9 cellular contexts compared by ENCODE assay signal in the genomic region with DNA sequence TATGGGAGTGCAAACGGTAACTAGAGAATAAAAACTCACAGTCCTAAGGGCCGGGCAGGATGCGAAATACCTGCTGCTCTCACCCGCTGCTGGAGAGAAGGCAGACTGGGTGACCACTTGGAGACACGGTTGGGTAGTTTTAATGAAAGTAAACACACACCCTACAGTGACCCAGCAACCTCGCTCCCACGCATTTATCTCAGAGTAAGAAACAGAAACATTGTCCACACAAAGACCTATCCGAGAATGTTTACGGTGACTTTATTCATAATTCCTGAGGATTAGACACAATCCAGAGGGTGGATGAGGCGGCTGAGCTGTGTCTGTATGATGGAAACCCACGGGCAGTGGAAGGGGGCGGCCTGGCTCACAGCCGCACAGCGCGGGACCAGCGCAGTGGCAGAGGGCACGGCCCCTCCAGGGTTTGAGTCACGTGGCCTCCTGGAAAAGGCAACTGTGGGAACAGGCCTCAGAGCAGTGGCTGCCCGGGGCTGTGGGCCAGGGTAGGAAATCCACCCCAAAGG.
DNase-seq lines count a peak whose midpoint lies in the region; ATAC-seq lines count a peak whose summit lies in the region.
"Had no signal": no experiment of that assay in that cellular context is flagged by ENCODE, and none has a peak within 500 bp of the region (broad histone marks: within the 10 kb centered on the region; RNA-seq: fewer than 3 reads in every experiment).

No MANE protein-coding gene starts in this region.

- H4K8ac ChIP-seq in trophoblast cell (ENCODE audit: low read depth, low read length) = no peak overlapping the region

- H2BK5ac ChIP-seq in trophoblast cell (ENCODE audit: low read depth, low read length, poor library complexity) = no peak overlapping the region

- no peak overlapping the region for H3K4ac ChIP-seq in trophoblast cell (ENCODE audit: low read depth, low read length)

- H3K4me2 ChIP-seq in trophoblast cell (ENCODE audit: low read length) = no peak overlapping the region

- H3K9ac ChIP-seq in trophoblast cell (ENCODE audit: low read length) = no peak overlapping the region

- H3K14ac ChIP-seq in trophoblast cell (ENCODE audit: low read length) = no peak overlapping the region

- H2AFZ ChIP-seq in trophoblast cell (ENCODE audit: insufficient read depth, low read length, poor library complexity) = no peak overlapping the region

- H3K36me3 ChIP-seq in trophoblast cell (ENCODE audit: control insufficient read depth in 1 of 2, insufficient read depth in 2 of 2, low read length in 2 of 2) = peaks cover 8 to 10% of the 10 kb centered on the region in 2 experiments

- H3K4me1 Mint-ChIP-seq in activated T-cell treated with anti-CD3 and anti-CD28 coated beads, Interleukin-2, amount 50 U/mL, for 24 hours (ENCODE audit: low read depth) = peaks cover 67% of the 10 kb centered on the region
- H3K4me1 Mint-ChIP-seq in activated T-helper 17 cell treated with anti-CD3 and anti-CD28 coated beads, Interleukin-2, amount 50 U/mL, for 72 hours = peaks cover 38% of the 10 kb centered on the region
- H3K4me1 Mint-ChIP-seq in stimulated activated naive B cell treated with anti-CD40 and anti-IgM and Interleukin-4, amounts not matched to agents 10 μg/mL and 1 μg/mL and 100 μg/mL, for 72 hours = peaks cover 59 to 65% of the 10 kb centered on the region in 2 donors

- no CpG with 5 or more reads among the region's 19 CpGs for WGBS in trophoblast cell (ENCODE audit: extremely low coverage, insufficient coverage, insufficient read length)

- no peaks in the 10 kb centered on the region for H3K9me3 Mint-ChIP-seq in activated T-cell treated with anti-CD3 and anti-CD28 coated beads, Interleukin-2, amount 50 U/mL, for 24 hours
- H3K9me3 Mint-ChIP-seq in activated T-helper 17 cell treated with anti-CD3 and anti-CD28 coated beads, Interleukin-2, amount 50 U/mL, for 72 hours = no peaks in the 10 kb centered on the region
- peaks cover 0 to 3% of the 10 kb centered on the region in 2 donors for H3K9me3 Mint-ChIP-seq in stimulated activated naive B cell treated with anti-CD40 and anti-IgM and Interleukin-4, amounts not matched to agents 10 μg/mL and 1 μg/mL and 100 μg/mL, for 72 hours

- no peak overlapping the region for H3K23ac ChIP-seq in trophoblast cell (ENCODE audit: low read length)

- no peak overlapping the region for H4K12ac ChIP-seq in trophoblast cell (ENCODE audit: low read depth, low read length)

- H3K4me1 ChIP-seq in trophoblast cell (ENCODE audit: control insufficient read depth in 1 of 2, insufficient read depth in 2 of 2, low read length in 2 of 2) = no peaks in the 10 kb centered on the region

- no peaks in the 10 kb centered on the region for H3K9me3 ChIP-seq in trophoblast cell (ENCODE audit: insufficient read depth, low read depth, low read length)

- no peak overlapping the region for H2BK120ac ChIP-seq in trophoblast cell (ENCODE audit: insufficient read depth, low read length, poor library complexity)

- H3K18ac ChIP-seq in trophoblast cell (ENCODE audit: low read length) = no peak overlapping the region

- H3K27me3 ChIP-seq in trophoblast cell (ENCODE audit: insufficient read depth, low read length) = no peaks in the 10 kb centered on the region

- DNase-seq in activated T-cell treated with anti-CD3 and anti-CD28 coated beads, Interleukin-2, amount 50 U/mL, for 24 hours = no peak
- no peak for DNase-seq in activated T-cell treated with anti-CD3 and anti-CD28 coated beads, Interleukin-2, amount 50 U/mL, for 1 hour
- no peak for DNase-seq in stimulated activated naive B cell treated with anti-CD40 and anti-IgM and Interleukin-4, amounts not matched to agents 10 μg/mL and 1 μg/mL and 100 μg/mL, for 72 hours
- DNase-seq in iPS-NIHi7 (ENCODE audit: extremely low spot score) (no peak), trophoblast cell (no peak)
- DNase-seq: hippocampal formation had no signal

- no peak overlapping the region for H4K91ac ChIP-seq in trophoblast cell (ENCODE audit: low read depth, low read length)

- H3K79me1 ChIP-seq in trophoblast cell (ENCODE audit: low read length) = no peaks in the 10 kb centered on the region

- H3K4me3 Mint-ChIP-seq in activated T-cell treated with anti-CD3 and anti-CD28 coated beads, Interleukin-2, amount 50 U/mL, for 24 hours = no peak overlapping the region
- H3K4me3 Mint-ChIP-seq in activated T-helper 17 cell treated with anti-CD3 and anti-CD28 coated beads, Interleukin-2, amount 50 U/mL, for 72 hours = peak overlapping the region; percentile 41
- H3K4me3 Mint-ChIP-seq in stimulated activated naive B cell treated with anti-CD40 and anti-IgM and Interleukin-4, amounts not matched to agents 10 μg/mL and 1 μg/mL and 100 μg/mL, for 72 hours = peak overlapping the region; percentile 50 to 62

- H3K36me3 Mint-ChIP-seq in activated T-cell treated with anti-CD3 and anti-CD28 coated beads, Interleukin-2, amount 50 U/mL, for 24 hours (ENCODE audit: low read depth) = peaks cover 57% of the 10 kb centered on the region
- H3K36me3 Mint-ChIP-seq in activated T-helper 17 cell treated with anti-CD3 and anti-CD28 coated beads, Interleukin-2, amount 50 U/mL, for 72 hours (ENCODE audit: low read depth) = peaks cover 67% of the 10 kb centered on the region
- peaks cover 20 to 38% of the 10 kb centered on the region in 2 donors for H3K36me3 Mint-ChIP-seq in stimulated activated naive B cell treated with anti-CD40 and anti-IgM and Interleukin-4, amounts not matched to agents 10 μg/mL and 1 μg/mL and 100 μg/mL, for 72 hours

- H3K4me3 ChIP-seq in trophoblast cell (ENCODE audit: low read depth, low read length) = no peak overlapping the region

- H2AK5ac ChIP-seq in trophoblast cell (ENCODE audit: low read length) = no peak overlapping the region

- ATAC-seq in HG03025 (IDR thresholded peaks at IDR 0.05; ENCODE audit: low FRiP score, unreplicated experiment) (peak; percentile 59), GM19328 (IDR thresholded peaks at IDR 0.05; ENCODE audit: unreplicated experiment) (no peak)
- ATAC-seq in activated T-helper 17 cell treated with anti-CD3 and anti-CD28 coated beads, Interleukin-2, amount 50 U/mL, for 72 hours (replicated peaks) = no peak
- ATAC-seq in stimulated activated naive B cell treated with anti-CD40 and anti-IgM and Interleukin-4, amounts not matched to agents 10 μg/mL and 1 μg/mL and 100 μg/mL, for 72 hours (replicated peaks) = peak; percentile 31 to 42

- H3K27ac Mint-ChIP-seq in activated T-cell treated with anti-CD3 and anti-CD28 coated beads, Interleukin-2, amount 50 U/mL, for 24 hours = peak overlapping the region; percentile 61
- H3K27ac Mint-ChIP-seq in activated T-helper 17 cell treated with anti-CD3 and anti-CD28 coated beads, Interleukin-2, amount 50 U/mL, for 72 hours = peak overlapping the region; percentile 20
- peak overlapping the region; percentile 71 for H3K27ac Mint-ChIP-seq in stimulated activated naive B cell treated with anti-CD40 and anti-IgM and Interleukin-4, amounts not matched to agents 10 μg/mL and 1 μg/mL and 100 μg/mL, for 72 hours

- no peak overlapping the region for H2BK12ac ChIP-seq in trophoblast cell (ENCODE audit: low read length)

- no peaks in the 10 kb centered on the region for H3K27me3 Mint-ChIP-seq in activated T-cell treated with anti-CD3 and anti-CD28 coated beads, Interleukin-2, amount 50 U/mL, for 24 hours
- H3K27me3 Mint-ChIP-seq in activated T-helper 17 cell treated with anti-CD3 and anti-CD28 coated beads, Interleukin-2, amount 50 U/mL, for 72 hours = no peaks in the 10 kb centered on the region
- H3K27me3 Mint-ChIP-seq in stimulated activated naive B cell treated with anti-CD40 and anti-IgM and Interleukin-4, amounts not matched to agents 10 μg/mL and 1 μg/mL and 100 μg/mL, for 72 hours = no peaks in the 10 kb centered on the region

- no peaks in the 10 kb centered on the region for H3K79me2 ChIP-seq in trophoblast cell (ENCODE audit: control insufficient read depth, insufficient read depth, low read length, poor library complexity)

- no peak overlapping the region for H3K27ac ChIP-seq in trophoblast cell (ENCODE audit: low read depth, low read length)

Comparison
In these comparisons a context has a peak if more than half of its experiments do, and no peak if none do; other contexts are left out.
1. H3K27ac Mint-ChIP-seq: peak in every context shown above with its lines; median percentile 71 in stimulated activated naive B cell treated with anti-CD40 and anti-IgM and Interleukin-4, amounts not matched to agents 10 μg/mL and 1 μg/mL and 100 μg/mL, for 72 hours; 61 in activated T-cell treated with anti-CD3 and anti-CD28 coated beads, Interleukin-2, amount 50 U/mL, for 24 hours; 20 in activated T-helper 17 cell treated with anti-CD3 and anti-CD28 coated beads, Interleukin-2, amount 50 U/mL, for 72 hours.
2. ATAC-seq: peak in HG03025 (single experiment) and stimulated activated naive B cell treated with anti-CD40 and anti-IgM and Interleukin-4, amounts not matched to agents 10 μg/mL and 1 μg/mL and 100 μg/mL, for 72 hours (2 of 2); none in activated T-helper 17 cell treated with anti-CD3 and anti-CD28 coated beads, Interleukin-2, amount 50 U/mL, for 72 hours (single experiment) and GM19328 (single experiment).